8 cellular contexts compared by ENCODE assay signal in the genomic region with DNA sequence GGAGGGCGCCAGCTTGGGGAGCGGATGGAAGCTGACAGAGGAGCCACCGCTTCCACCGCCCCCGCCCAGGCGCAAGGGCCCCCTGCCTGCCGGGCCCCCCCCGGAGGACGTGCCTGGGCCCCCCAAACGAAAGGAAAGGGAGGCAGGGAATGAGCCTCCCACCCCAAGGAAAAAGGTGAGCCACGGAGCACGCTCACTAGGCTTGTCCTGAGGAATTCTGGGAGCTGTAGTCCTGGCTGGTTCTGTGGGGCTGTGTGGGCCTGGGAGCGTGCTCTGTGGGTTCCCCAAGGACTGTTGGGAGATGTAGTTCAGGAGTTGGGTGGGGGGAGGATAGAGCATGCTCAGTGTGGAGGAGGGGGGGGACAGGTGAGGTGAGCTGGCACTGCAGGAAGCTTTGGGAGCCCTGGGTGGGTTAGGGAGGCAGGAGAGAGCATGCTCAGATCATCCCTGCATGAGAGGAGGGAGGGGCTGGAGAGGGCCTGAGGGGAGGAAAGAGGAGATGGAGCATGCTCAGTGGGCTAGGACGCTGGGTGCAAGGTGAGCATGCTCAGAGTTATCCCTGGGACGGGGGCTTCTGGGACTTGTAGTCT. TPM values are rescaled to one million over a fixed set of nuclear protein-coding genes. Genes with fewer than 3 reads are reported as not detected.
DNase-seq lines count a peak whose midpoint lies in the region; ATAC-seq and TF ChIP-seq lines count a peak whose summit lies in the region.

No MANE protein-coding gene starts in this region.

- peak overlapping the region in 9 of 11 experiments; percentile 86 to 97 (median 92); a peak in 16 of 22 replicates for H3K9ac ChIP-seq in BLaER1 treated with 17β-estradiol and CSF1 and Interleukin-3, amounts not matched to agents 10 nM and 100 nM

- H3K4me1 ChIP-seq in BLaER1 treated with 17β-estradiol and CSF1 and Interleukin-3, amounts not matched to agents 10 nM and 100 nM, result peaks cover 28 to 38% (median 34%) of the 10 kb centered on the region in 10 experiments
- H3K4me1 ChIP-seq in body of pancreas (peaks cover 14% of the 10 kb centered on the region), suprapubic skin (peaks cover 34% of the 10 kb centered on the region)

- no peaks in the 10 kb centered on the region for H3K9me3 ChIP-seq in BLaER1 treated with 17β-estradiol and CSF1 and Interleukin-3, amounts not matched to agents 10 nM and 100 nM (replicated peaks in 1 of 11)
- H3K9me3 ChIP-seq in body of pancreas (no peaks in the 10 kb centered on the region), suprapubic skin (no peaks in the 10 kb centered on the region)

- CTCF ChIA-PET in HEK293T (lab: Yijun Ruan, JAX), result interaction anchor here (1.0 to 1.5 kb wide), 2 partner anchors 10 to 14 kb away, joined by 3 to 6 read pairs; no protein-coding TSS in a partner anchor

- peak overlapping the region in 9 of 11 experiments; percentile 92 to 98 (median 98); a peak in 17 of 22 replicates for H3K4me2 ChIP-seq in BLaER1 treated with 17β-estradiol and CSF1 and Interleukin-3, amounts not matched to agents 10 nM and 100 nM

- peaks cover 54 to 77% (median 68%) of the 10 kb centered on the region in 11 experiments for H3K36me3 ChIP-seq in BLaER1 treated with 17β-estradiol and CSF1 and Interleukin-3, amounts not matched to agents 10 nM and 100 nM
- H3K36me3 ChIP-seq in body of pancreas (replicated peaks in 1 of 2; ENCODE audit: insufficient read depth in 1 of 2, low read depth in 2 of 2), result peaks cover 0 to 4% of the 10 kb centered on the region in 2 donors
- peaks cover 41% of the 10 kb centered on the region for H3K36me3 ChIP-seq in suprapubic skin

- no peak for TF ChIP-seq CTCF in body of pancreas (IDR thresholded peaks at IDR 0.05)
- no peak for TF ChIP-seq CTCF in suprapubic skin (IDR thresholded peaks at IDR 0.05)

- peak; percentile 81 for DNase-seq in HEK293T (ENCODE audit: extremely low spot score)
- DNase-seq in NCI-H748 (lab: John Stamatoyannopoulos, UW; ENCODE audit: unreplicated experiment), result peak; percentile 72
- peak; percentile 49 to 71 (median 58) for DNase-seq in body of pancreas
- DNase-seq in islet precursor cell, result peak; percentile 96
- DNase-seq in suprapubic skin (ENCODE audit: low spot score in 2 of 2), result peak in 1 of 2 donors; percentile 73

- POLR2A ChIA-PET in HEK293T (lab: Yijun Ruan, JAX), result interaction anchor here (0.6 to 2.0 kb wide), 8 partner anchors 13 to 141 kb away, joined by 3 to 9 read pairs (median 4); a partner anchor contains a TSS

- no peaks in the 10 kb centered on the region for H3K27me3 ChIP-seq in BLaER1 treated with 17β-estradiol and CSF1 and Interleukin-3, amounts not matched to agents 10 nM and 100 nM
- H3K27me3 ChIP-seq in body of pancreas (no peaks in the 10 kb centered on the region), suprapubic skin (no peaks in the 10 kb centered on the region)

- H3K27ac ChIP-seq in BLaER1 treated with 17β-estradiol and CSF1 and Interleukin-3, amounts not matched to agents 10 nM and 100 nM, result peak overlapping the region in 8 of 11 experiments; percentile 85 to 96 (median 90); a peak in 16 of 22 replicates
- H3K27ac ChIP-seq in body of pancreas (no peak overlapping the region), suprapubic skin (peak overlapping the region; percentile 4)

- intact Hi-C loops in body of pancreas (cut with DNase I), result no loop called here

- TF ChIP-seq POLR2A in body of pancreas (IDR thresholded peaks at IDR 0.05) (no peak), suprapubic skin (IDR thresholded peaks at IDR 0.05) (no peak)

- no peak for ATAC-seq in body of pancreas
- ATAC-seq in HG03045 (IDR thresholded peaks at IDR 0.05; ENCODE audit: unreplicated experiment), result no peak
- ATAC-seq in HG02870 (IDR thresholded peaks at IDR 0.05; ENCODE audit: unreplicated experiment), result no peak

- H3K4me3 ChIP-seq in BLaER1 treated with 17β-estradiol and CSF1 and Interleukin-3, amounts not matched to agents 10 nM and 100 nM, result peak overlapping the region in 3 of 10 experiments; percentile 78 to 92 (median 84); a peak in 2 of 20 replicates
- no peak overlapping the region for H3K4me3 ChIP-seq in body of pancreas
- H3K4me3 ChIP-seq in suprapubic skin, result peak overlapping the region; percentile 28

- 53 to 84% methylated on average over 7 to 13 of the region's 15 CpGs for WGBS in body of pancreas, 2 donors
- WGBS in suprapubic skin, result 18% methylated on average over 10 of the region's 15 CpGs

- TF ChIP-seq EP300 in suprapubic skin (IDR thresholded peaks at IDR 0.05), result no peak

- peaks cover 0 to 78% (median 52%) of the 10 kb centered on the region in 11 experiments; a peak in 18 of 22 replicates for H4K20me1 ChIP-seq in BLaER1 treated with 17β-estradiol and CSF1 and Interleukin-3, amounts not matched to agents 10 nM and 100 nM

TF ChIP-seq in HEK293T, 16 proteins besides CTCF, POLR2A, EP300 and RAD21:
- peak; percentile 64 for TF ChIP-seq HDGF (IDR thresholded peaks at IDR 0.05; ENCODE audit: borderline replicate concordance)
- TF ChIP-seq LEF1 (IDR thresholded peaks at IDR 0.05; ENCODE audit: borderline replicate concordance), result no peak

RNA-seq across cellular contexts. Expression of a gene that starts 4.5 kb away (rescaled TPM):
- 10 to 100 TPM in 1 of 2 donors, 1 to 10 TPM in 1; 8.6 to 21.1 TPM for total RNA-seq in body of pancreas
- 10 to 100 TPM; 21.7 to 28.7 (median 24.5) TPM for total RNA-seq in suprapubic skin

RNA-seq across cellular contexts. Expression of a gene that starts 21.0 kb away (rescaled TPM):
- total RNA-seq in body of pancreas (10 to 100 TPM in 1 of 2 donors, 1 to 10 TPM in 1; 7.9 to 27.2 TPM), suprapubic skin (10 to 100 TPM; 25.7 to 41.0 (median 32.7) TPM)

RNA-seq across cellular contexts. Expression of a gene that starts 29.7 kb away (rescaled TPM):
- total RNA-seq in body of pancreas (10 to 100 TPM in 1 of 2 donors, 1 to 10 TPM in 1; 4.7 to 10.9 TPM), suprapubic skin (10 to 100 TPM; 12.5 to 14.7 (median 13.7) TPM)

RNA-seq across cellular contexts. Expression of a gene that starts 31.5 kb away (rescaled TPM):
- 1 to 10 TPM; 1.0 to 2.0 TPM for total RNA-seq in body of pancreas
- total RNA-seq in suprapubic skin, result 1 to 10 TPM in 1 of 4 donors, under 1 TPM in 3; 0.30 to 1.3 (median 0.71) TPM

RNA-seq across cellular contexts. Expression of a gene that starts 34.0 kb away (rescaled TPM):
- total RNA-seq in body of pancreas (10 to 100 TPM; 19.8 to 24.1 TPM), suprapubic skin (10 to 100 TPM; 32.3 to 47.2 (median 43.9) TPM)

Comparison
In these comparisons a context has a peak if more than half of its experiments do, and no peak if none do; other contexts are left out.
1. H3K27ac ChIP-seq: peak in BLaER1 treated with 17β-estradiol and CSF1 and Interleukin-3, amounts not matched to agents 10 nM and 100 nM (8 of 11) and suprapubic skin (single experiment); none in body of pancreas (0 of 4).